In the genomic region with DNA sequence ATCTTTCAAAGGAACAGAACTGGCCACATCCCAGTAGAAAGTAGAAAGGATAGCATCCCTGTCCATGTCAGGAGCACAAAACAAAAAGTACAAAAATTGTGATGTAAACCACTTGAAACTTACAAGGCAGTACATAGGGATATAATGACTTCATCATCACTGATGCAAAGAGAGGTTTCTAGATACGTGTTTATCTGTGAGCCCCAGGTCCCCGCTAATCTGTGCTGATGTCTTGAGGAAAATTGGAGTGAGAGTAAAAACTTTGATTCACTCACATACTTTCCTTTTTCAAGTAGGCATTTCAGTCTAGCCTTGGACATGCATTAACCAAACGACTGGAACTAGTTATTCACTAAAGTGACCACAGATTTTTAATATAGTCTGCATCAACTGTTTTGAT, we compare ENCODE assay signal across 25 cellular contexts.
"Had no signal": no experiment of that assay in that cellular context is flagged by ENCODE, and none has a peak within 500 bp of the region (broad histone marks: within the 10 kb centered on the region; RNA-seq: fewer than 3 reads in every experiment).

No MANE protein-coding gene starts in this region.

- H3K4me1 ChIP-seq: neural progenitor cell, parathyroid adenoma, psoas muscle, right atrium auricular region, sigmoid colon, stomach, tibial artery, transverse colon, upper lobe of right lung, uterus had no signal

- H3K27me3 ChIP-seq: neural progenitor cell, ovary, right atrium auricular region, right lobe of liver, sigmoid colon, stomach, testis, transverse colon, upper lobe of right lung, uterus had no signal

- H3K36me3 ChIP-seq: neural progenitor cell, ovary, right atrium auricular region, right lobe of liver, sigmoid colon, stomach, tibial artery, transverse colon, upper lobe of right lung, uterus had no signal

- H3K79me2 ChIP-seq: parathyroid adenoma had no signal

- H3K27ac ChIP-seq: neural progenitor cell, ovary, parathyroid adenoma, psoas muscle, right atrium auricular region, right lobe of liver, sigmoid colon, stomach, testis, tibial artery, transverse colon, upper lobe of right lung, uterus had no signal

- FAIRE-seq: small intestine had no signal

- ATAC-seq: naive thymus-derived CD4-positive, alpha-beta T cell; natural killer cell; psoas muscle; right lobe of liver; stimulated activated effector memory CD8-positive, alpha-beta T cell treated with anti-CD3 and anti-CD28 coated beads, Interleukin-12 subunit alpha, Interleukin-12 subunit beta, amount 100 ng/mL, for 72 hours; stimulated activated naive B cell treated with anti-CD40 and anti-IgM and Interleukin-4, amounts not matched to agents 10 μg/mL and 1 μg/mL and 100 μg/mL, for 72 hours; upper lobe of right lung had no signal

- DNase-seq: naive thymus-derived CD4-positive, alpha-beta T cell; natural killer cell; occipital lobe; ovary; psoas muscle; retina; right lobe of liver; sigmoid colon; small intestine; stimulated activated CD4-positive, alpha-beta T cell treated with anti-CD3 and anti-CD28 coated beads, Interleukin-15, amount 100 ng/mL, for 24 hours; stimulated activated CD4-positive, alpha-beta T cell treated with anti-CD3 and anti-CD28 coated beads, Interleukin-2, amount 100 ng/mL, for 24 hours; stimulated activated CD4-positive, alpha-beta T cell treated with anti-CD3 and anti-CD28 coated beads, Interleukin-2, amount 100 ng/mL, for 48 hours; stimulated activated CD4-positive, alpha-beta T cell treated with anti-CD3 and anti-CD28 coated beads, Interleukin-4, amount 100 ng/mL, for 24 hours; stimulated activated naive B cell treated with anti-CD40 and anti-IgM and Interleukin-4, amounts not matched to agents 10 μg/mL and 1 μg/mL and 100 μg/mL, for 72 hours; stimulated activated naive CD4-positive, alpha-beta T cell treated with Interleukin-2 at 50 U/mL for 16 hours; stomach; testis; tibial artery; transverse colon; upper lobe of right lung; uterus had no signal

- H3K4me3 ChIP-seq: neural progenitor cell, ovary, psoas muscle, right atrium auricular region, right lobe of liver, sigmoid colon, stomach, testis, tibial artery, transverse colon, upper lobe of right lung, uterus had no signal

- H3K9me3 ChIP-seq: ovary, psoas muscle, right atrium auricular region, right lobe of liver, sigmoid colon, stomach, testis, tibial artery, transverse colon, upper lobe of right lung, uterus had no signal

- H2AFZ ChIP-seq: neural progenitor cell, parathyroid adenoma had no signal

- H3K4me2 ChIP-seq: neural progenitor cell had no signal

- H3K9ac ChIP-seq: neural progenitor cell, parathyroid adenoma had no signal
